19 cellular contexts compared by ENCODE assay signal in the genomic region with DNA sequence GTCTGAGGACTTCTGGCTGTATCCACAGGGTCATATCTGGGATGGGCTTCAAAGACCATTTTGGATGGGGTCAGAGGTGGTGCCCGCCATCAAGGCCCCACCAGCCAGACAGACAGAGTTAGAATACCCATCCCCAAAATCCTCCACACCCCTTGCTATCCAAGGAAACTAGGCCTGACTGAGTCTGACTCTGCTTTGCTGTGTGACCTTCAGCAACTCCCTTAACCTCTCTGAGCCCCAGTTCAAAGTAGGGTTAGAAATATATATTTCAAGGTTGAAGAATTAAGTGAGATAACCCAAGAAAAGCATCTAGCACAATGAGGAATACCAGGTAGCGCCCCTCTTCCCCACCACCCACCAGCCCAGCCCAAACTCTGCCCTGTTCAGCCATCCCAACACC. TPM values are rescaled to one million over a fixed set of nuclear protein-coding genes. Genes with fewer than 3 reads are reported as not detected.
DNase-seq lines count a peak whose midpoint lies in the region; ATAC-seq lines count a peak whose summit lies in the region.
"Had no signal": no experiment of that assay in that cellular context is flagged by ENCODE, and none has a peak within 500 bp of the region (broad histone marks: within the 10 kb centered on the region; RNA-seq: fewer than 3 reads in every experiment).

No MANE protein-coding gene starts in this region.

- CTCF ChIA-PET in activated naive CD4-positive, alpha-beta T cell treated with anti-CD3 and anti-CD28 coated beads, Interleukin-2, amount 10 ng/mL, durations not matched to agents 7 days and 5 days (lab: Charles Lee), result no interaction called here
- CTCF ChIA-PET in T-cell (lab: Charles Lee), result interaction anchor here in 1 of 2 donors (0.7 to 0.8 kb wide), 3 partner anchors 11 to 16 kb away, joined by 3 to 4 read pairs (median 4); no protein-coding TSS in a partner anchor

- DNase-seq in activated naive CD4-positive, alpha-beta T cell treated with anti-CD3 and anti-CD28 coated beads, Interleukin-2, amount 10 ng/mL, durations not matched to agents 7 days and 5 days, result peak; percentile 14
- DNase-seq in activated naive CD4-positive, alpha-beta T cell treated with anti-CD3 and anti-CD28 coated beads, Interleukin-2, amount 50 U/mL, for 16 hours, result no peak
- DNase-seq in T-cell (no peak), NCI-H2029 (lab: John Stamatoyannopoulos, UW) (no peak)
- no peak for DNase-seq in activated naive CD8-positive, alpha-beta T cell treated with anti-CD3 and anti-CD28 coated beads for 36 hours
- DNase-seq in stimulated activated naive CD8-positive, alpha-beta T cell treated with anti-CD3 and anti-CD28 coated beads, Interleukin-15, amount 100 ng/mL, for 72 hours, result no peak
- no peak for DNase-seq in stimulated activated CD4-positive, alpha-beta T cell treated with anti-CD3 and anti-CD28 coated beads, Interleukin-1b, Interleukin-23, amount 100 ng/mL, for 48 hours
- DNase-seq: activated gamma-delta T cell treated with Interleukin-2 at 50 U/mL for 16 hours, cerebellar nuclear complex, KBM-7, left lung, naive B cell, NCI-H146, NCI-H526 treated with DMSO at 0.1 percent for 48 hours, substantia nigra, T-helper 9 cell had no signal

- no peaks in the 10 kb centered on the region for H3K9me3 Mint-ChIP-seq in activated naive CD4-positive, alpha-beta T cell treated with anti-CD3 and anti-CD28 coated beads, Interleukin-2, amount 10 ng/mL, durations not matched to agents 7 days and 5 days
- no peaks in the 10 kb centered on the region for H3K9me3 Mint-ChIP-seq in T-cell
- H3K9me3 Mint-ChIP-seq in activated naive CD8-positive, alpha-beta T cell treated with anti-CD3 and anti-CD28 coated beads for 36 hours, result no peaks in the 10 kb centered on the region
- no peaks in the 10 kb centered on the region for H3K9me3 Mint-ChIP-seq in stimulated activated naive CD8-positive, alpha-beta T cell treated with anti-CD3 and anti-CD28 coated beads, Interleukin-15, amount 100 ng/mL, for 72 hours

- peak overlapping the region; percentile 97 for H3K27ac Mint-ChIP-seq in activated naive CD4-positive, alpha-beta T cell treated with anti-CD3 and anti-CD28 coated beads, Interleukin-2, amount 10 ng/mL, durations not matched to agents 7 days and 5 days
- H3K27ac Mint-ChIP-seq in T-cell, result peak overlapping the region; percentile 99 to 100
- H3K27ac Mint-ChIP-seq in activated naive CD8-positive, alpha-beta T cell treated with anti-CD3 and anti-CD28 coated beads for 36 hours, result peak overlapping the region; percentile 98
- H3K27ac Mint-ChIP-seq in stimulated activated naive CD8-positive, alpha-beta T cell treated with anti-CD3 and anti-CD28 coated beads, Interleukin-15, amount 100 ng/mL, for 72 hours, result peak overlapping the region; percentile 42 to 78
- H3K27ac Mint-ChIP-seq: naive B cell had no signal

- H3K4me1 Mint-ChIP-seq in activated naive CD4-positive, alpha-beta T cell treated with anti-CD3 and anti-CD28 coated beads, Interleukin-2, amount 10 ng/mL, durations not matched to agents 7 days and 5 days, result peaks cover 98% of the 10 kb centered on the region
- peaks cover 98% of the 10 kb centered on the region in 3 donors for H3K4me1 Mint-ChIP-seq in T-cell
- H3K4me1 Mint-ChIP-seq in activated naive CD8-positive, alpha-beta T cell treated with anti-CD3 and anti-CD28 coated beads for 36 hours, result peaks cover 88% of the 10 kb centered on the region
- peaks cover 97% of the 10 kb centered on the region for H3K4me1 Mint-ChIP-seq in stimulated activated naive CD8-positive, alpha-beta T cell treated with anti-CD3 and anti-CD28 coated beads, Interleukin-15, amount 100 ng/mL, for 72 hours

- ATAC-seq in T-cell (replicated peaks in 1 of 4), result no peak
- no peak for ATAC-seq in stimulated activated naive CD8-positive, alpha-beta T cell treated with anti-CD3 and anti-CD28 coated beads, Interleukin-15, amount 100 ng/mL, for 72 hours
- ATAC-seq: HCT116, left lung, sciatic nerve had no signal

- no peaks in the 10 kb centered on the region for H3K27me3 Mint-ChIP-seq in activated naive CD4-positive, alpha-beta T cell treated with anti-CD3 and anti-CD28 coated beads, Interleukin-2, amount 10 ng/mL, durations not matched to agents 7 days and 5 days
- H3K27me3 Mint-ChIP-seq in T-cell, result no peaks in the 10 kb centered on the region
- H3K27me3 Mint-ChIP-seq in activated naive CD8-positive, alpha-beta T cell treated with anti-CD3 and anti-CD28 coated beads for 36 hours, result no peaks in the 10 kb centered on the region
- H3K27me3 Mint-ChIP-seq in stimulated activated naive CD8-positive, alpha-beta T cell treated with anti-CD3 and anti-CD28 coated beads, Interleukin-15, amount 100 ng/mL, for 72 hours, result no peaks in the 10 kb centered on the region

- H3K4me3 Mint-ChIP-seq in activated naive CD4-positive, alpha-beta T cell treated with anti-CD3 and anti-CD28 coated beads, Interleukin-2, amount 10 ng/mL, durations not matched to agents 7 days and 5 days, result peak overlapping the region; percentile 60
- H3K4me3 Mint-ChIP-seq in T-cell, result peak overlapping the region; percentile 59 to 96 (median 81)
- H3K4me3 Mint-ChIP-seq in activated naive CD8-positive, alpha-beta T cell treated with anti-CD3 and anti-CD28 coated beads for 36 hours, result peak overlapping the region; percentile 56
- peak overlapping the region; percentile 63 to 76 for H3K4me3 Mint-ChIP-seq in stimulated activated naive CD8-positive, alpha-beta T cell treated with anti-CD3 and anti-CD28 coated beads, Interleukin-15, amount 100 ng/mL, for 72 hours
- H3K4me3 Mint-ChIP-seq: naive B cell had no signal

- POLR2A ChIA-PET in T-cell (lab: Charles Lee), result interaction anchor here in 1 of 2 donors (0.9 to 1.6 kb wide), 3 partner anchors 15 to 1114 kb away, joined by 3 to 6 read pairs (median 3); no protein-coding TSS in a partner anchor

- peaks cover 82% of the 10 kb centered on the region for H3K36me3 Mint-ChIP-seq in activated naive CD4-positive, alpha-beta T cell treated with anti-CD3 and anti-CD28 coated beads, Interleukin-2, amount 10 ng/mL, durations not matched to agents 7 days and 5 days
- H3K36me3 Mint-ChIP-seq in T-cell, result peaks cover 61% of the 10 kb centered on the region
- peaks cover 51% of the 10 kb centered on the region for H3K36me3 Mint-ChIP-seq in activated naive CD8-positive, alpha-beta T cell treated with anti-CD3 and anti-CD28 coated beads for 36 hours
- H3K36me3 Mint-ChIP-seq: naive B cell had no signal

RNA-seq across cellular contexts. Expression of gene BCL11B, which starts 20.3 kb away (rescaled TPM):
- total RNA-seq in T-cell, result 100 to 1,000 TPM; 181 to 240 (median 196) TPM
- total RNA-seq in activated naive CD8-positive, alpha-beta T cell treated with anti-CD3 and anti-CD28 coated beads for 36 hours, result 10 to 100 TPM; 38.9 to 40.3 TPM
- total RNA-seq: fibroblast of villous mesenchyme had no signal

Comparison
In these comparisons a context has a peak if more than half of its experiments do, and no peak if none do; other contexts are left out.
1. RNA of gene BCL11B, which starts 20.3 kb away (total RNA-seq): 181 to 240 TPM in T-cell; 38.9 to 40.3 TPM in activated naive CD8-positive, alpha-beta T cell treated with anti-CD3 and anti-CD28 coated beads for 36 hours; every median in the first group is over 4 times any median in the second.
2. Peak in every context shown above with its lines, with median percentiles within 50 percentile points of each other: H3K27ac Mint-ChIP-seq and H3K4me3 Mint-ChIP-seq.